In genomic region chr6:154938245-154938583, GRCh38 we compare ENCODE assay signal across 1 cellular context.
TF ChIP-seq lines count a peak whose summit lies in the region.

No MANE protein-coding gene starts in this region.

TF ChIP-seq in GM23338, 12 proteins besides CTCF, POLR2A, EP300 and RAD21 (continued from another document):
- no peak for TF ChIP-seq REST (IDR thresholded peaks at IDR 0.05; ENCODE audit: unreplicated experiment)
- TF ChIP-seq POLR2AphosphoS5 (IDR thresholded peaks at IDR 0.05; ENCODE audit: low read depth), result no peak
- TF ChIP-seq ZNF331 (CRISPR knock-in tag; IDR thresholded peaks at IDR 0.05; ENCODE audit: low read depth), result no peak
- TF ChIP-seq STAT1 (IDR thresholded peaks at IDR 0.05; ENCODE audit: unreplicated experiment), result no peak
- no peak for TF ChIP-seq EZH2 (IDR thresholded peaks at IDR 0.05; ENCODE audit: low read depth, unreplicated experiment)
- no peak for TF ChIP-seq NANOG (IDR thresholded peaks at IDR 0.05; ENCODE audit: borderline replicate concordance)
- TF ChIP-seq CREB1 (CRISPR knock-in tag; IDR thresholded peaks at IDR 0.05; ENCODE audit: low read depth), result no peak
